8 cellular contexts compared by ENCODE assay signal in genomic region chr6:109455502-109456282, GRCh38. TPM values are rescaled to one million over a fixed set of nuclear protein-coding genes. Genes with fewer than 3 reads are reported as not detected.
DNase-seq lines count a peak whose midpoint lies in the region; ATAC-seq, FAIRE-seq and TF ChIP-seq lines count a peak whose summit lies in the region.

TSS of gene MICAL1 (minus strand) at chr6:109455772. CDS start at chr6:109454196, 1,576 bp downstream.

- no peak within 1 kb of the TSS for H3K27ac ChIP-seq in H1 (ENCODE audit: low read depth, low read length)

- H2BK12ac ChIP-seq in H1 (ENCODE audit: low read depth, low read length) = no peak within 1 kb of the TSS

- H2BK20ac ChIP-seq in H1 (ENCODE audit: low read length) = no peak within 1 kb of the TSS

- peak in 1 of 2 experiments; percentile 51; a peak in 1 of 3 replicates for TF ChIP-seq POLR2A in H1 (IDR thresholded peaks at IDR 0.05; ENCODE audit: control extremely low read depth in 1 of 2, low read depth in 2 of 2, low read length in 2 of 2)

- H3K79me1 ChIP-seq in H1 (ENCODE audit: low read depth, low read length) = no peaks in the 10 kb centered on the region; the same call in 1 of the 2 replicates

- peaks cover 0 to 17% (median 8%) of the 10 kb centered on the region in 4 experiments; a peak in 5 of 8 replicates for H3K36me3 ChIP-seq in H1 (ENCODE audit: control insufficient read depth in 2 of 4, insufficient read depth in 4 of 4, low read length in 3 of 4)

- H3K9me3 Mint-ChIP-seq in activated CD8-positive, alpha-beta T cell treated with anti-CD3 and anti-CD28 coated beads, Interleukin-2, amount 10 ng/mL, durations not matched to agents 7 days and 5 days (ENCODE audit: insufficient read depth) = no peaks in the 10 kb centered on the region

- peak within 1 kb of the TSS; percentile 79 for H4K8ac ChIP-seq in H1 (ENCODE audit: extremely low read depth, insufficient read depth, low read length)

- 2% methylated on average over 45 of the region's 85 CpGs; no CpG with 5 or more reads in 1 of the 2 experiments for WGBS in H1 (ENCODE audit: extremely low coverage in 1 of 2, insufficient coverage in 1 of 2, insufficient read length in 1 of 2, insufficient replicate concordance in 2 of 2, low coverage in 1 of 2, low lambda C conversion rate in 2 of 2, missing lambda C conversion rate in 1 of 2), 2 experiments

- H4K20me1 ChIP-seq in H1 (replicated peaks in 1 of 2; ENCODE audit: control insufficient read depth in 1 of 2, insufficient read depth in 2 of 2, low read length in 2 of 2) = no peaks in the 10 kb centered on the region

- H2BK5ac ChIP-seq in H1 (ENCODE audit: low read depth, low read length) = peak within 1 kb of the TSS; percentile 86; the same call in 1 of the 2 replicates

- H3K4ac ChIP-seq in H1 (replicated peaks; ENCODE audit: insufficient read length, low read depth, low read length) = peak within 1 kb of the TSS; percentile 47

- no peak within 1 kb of the TSS for H3K56ac ChIP-seq in H1 (replicated peaks; ENCODE audit: insufficient read length, low read depth, low read length)

- H3K4me1 ChIP-seq in H1 (replicated peaks in 1 of 4; ENCODE audit: control insufficient read depth in 3 of 4, insufficient read depth in 4 of 4, low read length in 3 of 4) = peaks cover 4 to 17% (median 11%) of the 10 kb centered on the region in 4 experiments

- CTCF ChIA-PET in activated CD8-positive, alpha-beta T cell treated with anti-CD3 and anti-CD28 coated beads, Interleukin-2, amount 10 ng/mL, durations not matched to agents 7 days and 5 days (lab: Charles Lee) = interaction anchor here (0.6 to 2.5 kb wide), 7 partner anchors 14 to 584 kb away, joined by 3 to 16 read pairs (median 4); partner anchors contain the start of genes CD164, PPIL6 and SMPD2
- CTCF ChIA-PET in H1 (lab: Charles Lee; ENCODE audit: partially characterized antibody) = interaction anchor here (0.8 to 7.5 kb wide), 6 partner anchors 7 to 597 kb away, joined by 3 to 63 read pairs (median 6); partner anchors contain the start of genes PPIL6 and SMPD2

- no peak within 1 kb of the TSS; the same call in 1 of the 2 replicates for H2BK15ac ChIP-seq in H1 (ENCODE audit: low read length)

- peaks cover 75% of the 10 kb centered on the region for H3K4me1 Mint-ChIP-seq in activated CD8-positive, alpha-beta T cell treated with anti-CD3 and anti-CD28 coated beads, Interleukin-2, amount 10 ng/mL, durations not matched to agents 7 days and 5 days (ENCODE audit: low read depth)

- H3K4me2 ChIP-seq in H1 (ENCODE audit: insufficient read depth in 1 of 2, low read depth in 2 of 2, low read length in 2 of 2) = peak within 1 kb of the TSS; percentile 87 to 88

- H3K9me3 ChIP-seq in H1 (ENCODE audit: insufficient read depth in 2 of 2, low read depth in 1 of 2, low read length in 1 of 2) = no peaks in the 10 kb centered on the region

- H3K4me3 Mint-ChIP-seq in activated CD8-positive, alpha-beta T cell treated with anti-CD3 and anti-CD28 coated beads, Interleukin-2, amount 10 ng/mL, durations not matched to agents 7 days and 5 days = peak within 1 kb of the TSS; percentile 97

- FAIRE-seq in H1 (lab: Jason Lieb, UNC) = no peak

- peak within 1 kb of the TSS; percentile 16 to 71 (median 57); a peak in 6 of 7 replicates for H3K9ac ChIP-seq in H1 (replicated peaks in 1 of 4; ENCODE audit: extremely low read depth in 1 of 4, low read depth in 3 of 4, low read length in 3 of 4)

- H3K23me2 ChIP-seq in H1 (ENCODE audit: low read depth, low read length) = peaks cover 8% of the 10 kb centered on the region

- DNase-seq in AG09319 (ENCODE audit: extremely low read depth, low read depth) (no peak), NCI-H748 (lab: John Stamatoyannopoulos, UW; ENCODE audit: unreplicated experiment) (peak; percentile 84), H1 (ENCODE audit: low read depth in 1 of 2, low spot score in 2 of 2) (peak in 1 of 2 experiments; percentile 84), mesenteric fat pad (ENCODE audit: low spot score) (peak; percentile 94)
- DNase-seq in activated CD8-positive, alpha-beta T cell treated with anti-CD3 and anti-CD28 coated beads, Interleukin-2, amount 10 ng/mL, durations not matched to agents 7 days and 5 days = peak; percentile 89
- peak; percentile 33 to 61 for DNase-seq in stimulated activated CD8-positive, alpha-beta memory T cell treated with anti-CD3 and anti-CD28 coated beads, Interleukin-2, amount 100 ng/mL, for 1 hour (ENCODE audit: low read depth in 2 of 2)

- H3K27ac Mint-ChIP-seq in activated CD8-positive, alpha-beta T cell treated with anti-CD3 and anti-CD28 coated beads, Interleukin-2, amount 10 ng/mL, durations not matched to agents 7 days and 5 days = peak within 1 kb of the TSS; percentile 99

- no peaks in the 10 kb centered on the region for H3K27me3 ChIP-seq in H1 (replicated peaks in 1 of 4; ENCODE audit: control insufficient read depth in 3 of 4, extremely low read depth in 1 of 4, insufficient read depth in 3 of 4, low read length in 3 of 4)

- H3K36me3 Mint-ChIP-seq in activated CD8-positive, alpha-beta T cell treated with anti-CD3 and anti-CD28 coated beads, Interleukin-2, amount 10 ng/mL, durations not matched to agents 7 days and 5 days (ENCODE audit: low read depth) = peaks cover 43% of the 10 kb centered on the region

- no peak within 1 kb of the TSS for H2AK5ac ChIP-seq in H1 (ENCODE audit: low read depth, low read length)

- TF ChIP-seq EP300 in H1 (IDR thresholded peaks at IDR 0.05; ENCODE audit: borderline replicate concordance in 1 of 2, low read depth in 2 of 2, low read length in 2 of 2) = no peak

- H3K14ac ChIP-seq in H1 (ENCODE audit: insufficient read length) = no peak within 1 kb of the TSS

- H4K91ac ChIP-seq in H1 (replicated peaks; ENCODE audit: insufficient read length, low read length) = peak within 1 kb of the TSS; percentile 86

- ATAC-seq in GM18870 (IDR thresholded peaks at IDR 0.05; ENCODE audit: unreplicated experiment) (peak; percentile 47), HG03097 (IDR thresholded peaks at IDR 0.05; ENCODE audit: low FRiP score, unreplicated experiment) (peak; percentile 46)
- peak; percentile 75 for ATAC-seq in activated CD8-positive, alpha-beta T cell treated with anti-CD3 and anti-CD28 coated beads, Interleukin-2, amount 10 ng/mL, durations not matched to agents 7 days and 5 days

- no peak within 1 kb of the TSS for H2BK120ac ChIP-seq in H1 (replicated peaks; ENCODE audit: low read depth, low read length)

- H3K79me2 ChIP-seq in H1 (ENCODE audit: control insufficient read depth in 1 of 2, insufficient read depth in 2 of 2, low read length in 2 of 2) = no peaks in the 10 kb centered on the region; a peak in 1 of 4 replicates

- no peak for TF ChIP-seq RAD21 in H1 (IDR thresholded peaks at IDR 0.05 in 1 of 2, conservative IDR thresholded peaks at IDR 0.05 in 1 of 2; ENCODE audit: low read depth in 2 of 2, low read length in 2 of 2)

- H4K5ac ChIP-seq in H1 (ENCODE audit: insufficient read length, low read depth, low read length) = peak within 1 kb of the TSS; percentile 46

- TF ChIP-seq CTCF in AG09319 (IDR thresholded peaks at IDR 0.05; ENCODE audit: low read depth, low read length) = peak; percentile 21
- peak in 2 of 3 experiments; percentile 15 to 17; a peak in 2 of 4 replicates for TF ChIP-seq CTCF in H1 (IDR thresholded peaks at IDR 0.05; ENCODE audit: control extremely low read depth in 1 of 3, insufficient read depth in 1 of 3, low read depth in 1 of 3, low read length in 3 of 3)

- POLR2A ChIA-PET in activated CD8-positive, alpha-beta T cell treated with anti-CD3 and anti-CD28 coated beads, Interleukin-2, amount 10 ng/mL, durations not matched to agents 7 days and 5 days (lab: Charles Lee) = interaction anchor here (0.8 to 5.4 kb wide), 8 partner anchors 8 to 584 kb away, joined by 3 to 72 read pairs (median 10); partner anchors contain the start of genes CD164, PPIL6, SMPD2 and ZBTB24
- POLR2A ChIA-PET in H1 (lab: Charles Lee; ENCODE audit: partially characterized antibody) = interaction anchor here (0.5 to 7.5 kb wide), 12 partner anchors 9 to 105 kb away, joined by 3 to 85 read pairs (median 4); partner anchors contain the start of genes PPIL6 and SMPD2

- peak within 1 kb of the TSS; percentile 20; the same call in 1 of the 2 replicates for H2AFZ ChIP-seq in H1 (ENCODE audit: low read length)

- peak within 1 kb of the TSS; percentile 60 to 91 (median 84) for H3K4me3 ChIP-seq in H1 (ENCODE audit: extremely low read depth in 1 of 4, insufficient read depth in 2 of 4, low read depth in 3 of 4, low read length in 4 of 4)

- no peak within 1 kb of the TSS for H3K23ac ChIP-seq in H1 (ENCODE audit: insufficient read length)

- H3K27me3 Mint-ChIP-seq in activated CD8-positive, alpha-beta T cell treated with anti-CD3 and anti-CD28 coated beads, Interleukin-2, amount 10 ng/mL, durations not matched to agents 7 days and 5 days (ENCODE audit: low read depth) = no peaks in the 10 kb centered on the region

- H3K18ac ChIP-seq in H1 (ENCODE audit: extremely low read depth, low read length) = peak within 1 kb of the TSS; percentile 73

TF ChIP-seq in H1, 55 proteins besides CTCF, POLR2A, EP300 and RAD21 (continues in another document):
- TF ChIP-seq SIN3A (conservative IDR thresholded peaks at IDR 0.05 in 1 of 2, IDR thresholded peaks at IDR 0.05 in 1 of 2; ENCODE audit: low read depth in 1 of 2, low read length in 2 of 2) = peak; percentile 4 to 5; a peak in 1 of 4 replicates
- TF ChIP-seq EGR1 (IDR thresholded peaks at IDR 0.05; ENCODE audit: borderline replicate concordance, low read depth, low read length) = 0 out of 2 replicates have a peak, but pooled peaks have one; percentile 11
- peak; percentile 34; the same call in 1 of the 2 replicates for TF ChIP-seq PHF8 (conservative IDR thresholded peaks at IDR 0.05; ENCODE audit: low read depth, low read length)
- no peak for TF ChIP-seq CBX5 (IDR thresholded peaks at IDR 0.05; ENCODE audit: low read depth, low read length)
- TF ChIP-seq CTBP2 (IDR thresholded peaks at IDR 0.05; ENCODE audit: borderline replicate concordance, insufficient read depth, insufficient read length, low read length) = peak; percentile 46
- TF ChIP-seq KDM4A (IDR thresholded peaks at IDR 0.05; ENCODE audit: low read depth, low read length, severe bottlenecking) = peak; percentile 93
- no peak for TF ChIP-seq KDM1A (IDR thresholded peaks at IDR 0.05; ENCODE audit: borderline replicate concordance, low read length)

RNA-seq across cellular contexts. Expression of gene MICAL1, which starts in this region (rescaled TPM):
- 10 to 100 TPM; 50.5 to 53.2 TPM for total RNA-seq in activated CD8-positive, alpha-beta T cell treated with anti-CD3 and anti-CD28 coated beads, Interleukin-2, amount 10 ng/mL, durations not matched to agents 7 days and 5 days
- 51.3 and 55.4 TPM in 2 replicates for total RNA-seq in H1 (2021; fragmentation: NEBNext Ultra II Directional; extraction: Animal tissue kit (Norgen Biotek cat#: 25700))
- 42.5 and 61.9 TPM in 2 replicates for polyA plus RNA-seq in H1 (2011; rRNA removed)
- polyA plus RNA-seq in H1 (2011; cell fraction: cytosol; rRNA removed) = 64.0 TPM
- polyA plus RNA-seq in H1 (2011; cell fraction: nucleus; rRNA removed) = 305 TPM
- polyA plus RNA-seq in H1 (2012, experiment 1 of 2) = 47.2 to 66.8 TPM (median 61.2 TPM) in 4 replicates
- polyA plus RNA-seq in H1 (2012, experiment 2 of 2) = 36.4 TPM
- 34.3 TPM for polyA plus RNA-seq in H1 (2013, experiment 1 of 2)
- polyA plus RNA-seq in H1 (2013, experiment 2 of 2) = 30.6 TPM
- 38.4 and 38.6 TPM in 2 replicates for polyA minus RNA-seq in H1 (2011; rRNA and poly(A)+ RNA removed)
- 27.2 TPM for polyA minus RNA-seq in H1 (2011; cell fraction: cytosol; rRNA and poly(A)+ RNA removed)
- polyA minus RNA-seq in H1 (2011; cell fraction: nucleus; rRNA and poly(A)+ RNA removed) = 63.9 TPM
- 24.6 TPM for total RNA-seq in mesenteric fat pad
